In the genomic region with DNA sequence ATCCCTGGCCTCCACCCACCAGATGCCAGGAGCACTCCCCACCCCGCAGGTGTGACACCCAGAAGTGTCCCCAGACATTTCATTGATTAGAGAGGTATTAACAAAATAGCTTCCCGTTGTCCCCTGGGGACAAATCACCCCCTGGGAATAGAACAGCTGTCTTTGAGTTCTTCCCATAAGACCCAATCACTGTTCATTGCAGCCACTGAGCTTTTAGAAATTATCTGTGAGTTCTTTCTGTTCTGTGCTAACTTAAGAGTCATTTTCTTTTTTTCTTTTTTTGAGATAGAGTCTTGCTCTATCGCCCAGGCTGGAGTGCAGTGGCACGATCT, we compare ENCODE assay signal across 10 cellular contexts. TPM values are rescaled to one million over a fixed set of nuclear protein-coding genes. Genes with fewer than 3 reads are reported as not detected.
DNase-seq lines count a peak whose midpoint lies in the region; ATAC-seq, FAIRE-seq and TF ChIP-seq lines count a peak whose summit lies in the region.
"Had no signal": no experiment of that assay in that cellular context is flagged by ENCODE, and none has a peak within 500 bp of the region (broad histone marks: within the 10 kb centered on the region; RNA-seq: fewer than 3 reads in every experiment).

No MANE protein-coding gene starts in this region.

- no peak for TF ChIP-seq CTCF in natural killer cell (IDR thresholded peaks at IDR 0.05)
- no peak for TF ChIP-seq CTCF in pancreas (IDR thresholded peaks at IDR 0.05)

- H3K4me3 Mint-ChIP-seq in natural killer cell, result no peak overlapping the region
- H3K4me3 Mint-ChIP-seq in natural killer cell treated with Interleukin-12 subunit alpha and Interleukin-12 subunit beta and Interleukin-15 and Interleukin-18, amount 100 ng/mL, for 72 hours, result no peak overlapping the region
- no peak overlapping the region for H3K4me3 Mint-ChIP-seq in stimulated activated naive CD8-positive, alpha-beta T cell treated with anti-CD3 and anti-CD28 coated beads, Interleukin-15, amount 100 ng/mL, for 72 hours

- H3K27ac Mint-ChIP-seq in natural killer cell, result peak overlapping the region; percentile 9 to 24
- peak overlapping the region in 1 of 2 donors; percentile 51 for H3K27ac Mint-ChIP-seq in natural killer cell treated with Interleukin-12 subunit alpha and Interleukin-12 subunit beta and Interleukin-15 and Interleukin-18, amount 100 ng/mL, for 72 hours
- H3K27ac Mint-ChIP-seq in stimulated activated naive CD8-positive, alpha-beta T cell treated with anti-CD3 and anti-CD28 coated beads, Interleukin-15, amount 100 ng/mL, for 72 hours, result no peak overlapping the region

- H3K27me3 ChIP-seq in duodenal mucosa (ENCODE audit: control insufficient read depth in 1 of 2, insufficient read depth in 2 of 2, low read length in 2 of 2) (no peaks in the 10 kb centered on the region), pancreas (no peaks in the 10 kb centered on the region)

- H3K9me3 ChIP-seq in duodenal mucosa (ENCODE audit: control insufficient read depth in 1 of 2, low read length in 2 of 2) (no peaks in the 10 kb centered on the region), pancreas (no peaks in the 10 kb centered on the region)

- intact Hi-C loops in natural killer cell (cut with micrococcal nuclease), result no loop called here
- intact Hi-C loops in pancreas (cut with DNase I), result no loop called here

- DNase-seq in natural killer cell (no peak), pancreas (no peak), NCI-H226 (no peak), LoVo (ENCODE audit: low spot score) (no peak)
- DNase-seq in natural killer cell treated with Interleukin-12 subunit alpha and Interleukin-12 subunit beta and Interleukin-15 and Interleukin-18, amount 100 ng/mL, for 72 hours (ENCODE audit: low spot score), result no peak
- no peak for DNase-seq in stimulated activated naive CD8-positive, alpha-beta T cell treated with anti-CD3 and anti-CD28 coated beads, Interleukin-15, amount 100 ng/mL, for 72 hours
- DNase-seq: CD8-positive, alpha-beta memory T cell had no signal

- H3K27ac ChIP-seq in duodenal mucosa (ENCODE audit: low read depth, low read length) (peak overlapping the region; percentile 34), pancreas (peak overlapping the region in 3 of 4 donors; percentile 7 to 63 (median 57))

- no peak for FAIRE-seq in pancreas (lab: Jason Lieb, UNC)
- FAIRE-seq: colon had no signal

- H3K9me3 Mint-ChIP-seq in natural killer cell, result no peaks in the 10 kb centered on the region
- H3K9me3 Mint-ChIP-seq in natural killer cell treated with Interleukin-12 subunit alpha and Interleukin-12 subunit beta and Interleukin-15 and Interleukin-18, amount 100 ng/mL, for 72 hours, result no peaks in the 10 kb centered on the region
- H3K9me3 Mint-ChIP-seq in stimulated activated naive CD8-positive, alpha-beta T cell treated with anti-CD3 and anti-CD28 coated beads, Interleukin-15, amount 100 ng/mL, for 72 hours, result no peaks in the 10 kb centered on the region

- H3K4me1 Mint-ChIP-seq in natural killer cell, result peaks cover 50 to 62% of the 10 kb centered on the region in 2 donors
- peaks cover 45 to 66% of the 10 kb centered on the region in 2 donors for H3K4me1 Mint-ChIP-seq in natural killer cell treated with Interleukin-12 subunit alpha and Interleukin-12 subunit beta and Interleukin-15 and Interleukin-18, amount 100 ng/mL, for 72 hours (ENCODE audit: low read depth in 2 of 2)
- H3K4me1 Mint-ChIP-seq in stimulated activated naive CD8-positive, alpha-beta T cell treated with anti-CD3 and anti-CD28 coated beads, Interleukin-15, amount 100 ng/mL, for 72 hours, result peaks cover 60% of the 10 kb centered on the region

- H3K4me3 ChIP-seq in duodenal mucosa (ENCODE audit: low read depth in 1 of 2, low read length in 2 of 2), result no peak overlapping the region
- no peak overlapping the region for H3K4me3 ChIP-seq in pancreas

- peak overlapping the region in 1 of 2 donors; percentile 6 for H3K9ac ChIP-seq in duodenal mucosa (ENCODE audit: low read depth in 1 of 2, low read length in 2 of 2)

- H3K27me3 Mint-ChIP-seq in natural killer cell (ENCODE audit: low read depth in 2 of 2), result no peaks in the 10 kb centered on the region
- H3K27me3 Mint-ChIP-seq in natural killer cell treated with Interleukin-12 subunit alpha and Interleukin-12 subunit beta and Interleukin-15 and Interleukin-18, amount 100 ng/mL, for 72 hours, result no peaks in the 10 kb centered on the region
- H3K27me3 Mint-ChIP-seq in stimulated activated naive CD8-positive, alpha-beta T cell treated with anti-CD3 and anti-CD28 coated beads, Interleukin-15, amount 100 ng/mL, for 72 hours, result no peaks in the 10 kb centered on the region
- H3K27me3 Mint-ChIP-seq: CD8-positive, alpha-beta memory T cell had no signal

- 46 to 59% methylated on average over 4 of the region's 4 CpGs for WGBS in pancreas, 2 donors

- ATAC-seq in natural killer cell, result no peak
- ATAC-seq in natural killer cell treated with Interleukin-12 subunit alpha and Interleukin-12 subunit beta and Interleukin-15 and Interleukin-18, amount 100 ng/mL, for 72 hours, result no peak
- ATAC-seq in pancreas, result no peak
- ATAC-seq in stimulated activated naive CD8-positive, alpha-beta T cell treated with anti-CD3 and anti-CD28 coated beads, Interleukin-15, amount 100 ng/mL, for 72 hours, result no peak
- ATAC-seq in GM21576 (IDR thresholded peaks at IDR 0.05; ENCODE audit: unreplicated experiment), result no peak

- peaks cover 0 to 27% of the 10 kb centered on the region in 2 donors for H3K36me3 ChIP-seq in duodenal mucosa (ENCODE audit: control insufficient read depth in 1 of 2, insufficient read depth in 2 of 2, low read length in 2 of 2)
- peaks cover 0 to 4% (median 0%) of the 10 kb centered on the region in 3 donors for H3K36me3 ChIP-seq in pancreas

- peaks cover 3 to 27% of the 10 kb centered on the region in 2 donors for H3K4me1 ChIP-seq in duodenal mucosa (ENCODE audit: control insufficient read depth in 1 of 2, insufficient read depth in 2 of 2, low read length in 2 of 2)
- H3K4me1 ChIP-seq in pancreas, result peaks cover 0 to 3% (median 0%) of the 10 kb centered on the region in 3 donors

- no peaks in the 10 kb centered on the region for H3K36me3 Mint-ChIP-seq in natural killer cell
- H3K36me3 Mint-ChIP-seq in natural killer cell treated with Interleukin-12 subunit alpha and Interleukin-12 subunit beta and Interleukin-15 and Interleukin-18, amount 100 ng/mL, for 72 hours, result peaks cover 6% of the 10 kb centered on the region

RNA-seq across cellular contexts. Expression of a gene that starts 32.8 kb away (rescaled TPM):
- 100 to 1,000 TPM; 321 to 378 (median 365) TPM for total RNA-seq in natural killer cell
- 100 to 1,000 TPM; 251 to 283 TPM for total RNA-seq in natural killer cell treated with Interleukin-12 subunit alpha and Interleukin-12 subunit beta and Interleukin-15 and Interleukin-18, amount 100 ng/mL, for 72 hours
- total RNA-seq in pancreas, result 10 to 100 TPM; 16.6 to 49.2 (median 20.8) TPM
- 10 to 100 TPM; 40.9 to 53.4 TPM for polyA plus RNA-seq in pancreas

RNA-seq across cellular contexts. Expression of a gene that starts 33.2 kb away (rescaled TPM):
- total RNA-seq in natural killer cell, result 10 to 100 TPM; 10.3 to 13.5 (median 10.4) TPM
- 10 to 100 TPM; 25.6 to 46.1 TPM for total RNA-seq in natural killer cell treated with Interleukin-12 subunit alpha and Interleukin-12 subunit beta and Interleukin-15 and Interleukin-18, amount 100 ng/mL, for 72 hours
- 1 to 10 TPM; 2.0 to 5.6 (median 2.1) TPM for total RNA-seq in pancreas
- 10 to 100 TPM in 1 of 2 donors, 1 to 10 TPM in 1; 6.5 to 12.0 TPM for polyA plus RNA-seq in pancreas

Comparison
In these comparisons a context has a peak if more than half of its experiments do, and no peak if none do; other contexts are left out.
1. H3K27ac Mint-ChIP-seq: peak in natural killer cell (2 of 2); none in stimulated activated naive CD8-positive, alpha-beta T cell treated with anti-CD3 and anti-CD28 coated beads, Interleukin-15, amount 100 ng/mL, for 72 hours (0 of 2).
2. RNA of a gene that starts 32.8 kb away (total RNA-seq): 321 to 378 TPM in natural killer cell and 251 to 283 TPM in natural killer cell treated with Interleukin-12 subunit alpha and Interleukin-12 subunit beta and Interleukin-15 and Interleukin-18, amount 100 ng/mL, for 72 hours; 16.6 to 49.2 TPM in pancreas; every median in the first group is over 4 times any median in the second.